5 cellular contexts compared by ENCODE assay signal in the genomic region with DNA sequence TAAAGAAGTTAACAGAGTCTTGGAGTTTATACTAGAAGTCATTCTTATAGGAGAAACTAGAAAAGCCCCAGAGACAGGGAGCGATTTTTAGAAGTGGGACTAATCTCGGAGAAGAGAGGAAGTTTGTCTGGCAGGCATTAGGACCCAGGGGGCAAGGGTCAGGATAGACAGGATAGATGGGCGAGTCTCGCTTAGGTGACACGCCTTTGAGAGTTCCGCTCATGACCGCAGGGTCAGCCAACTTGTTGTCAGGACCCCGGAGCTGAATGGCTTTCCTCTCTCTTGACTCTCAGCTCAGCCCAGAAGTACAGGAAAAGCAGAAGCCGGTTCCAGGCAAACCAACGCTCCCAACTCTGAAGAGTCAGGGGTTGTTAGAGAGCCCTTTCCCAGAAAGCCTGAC. TPM values are rescaled to one million over a fixed set of nuclear protein-coding genes. Genes with fewer than 3 reads are reported as not detected.
"Had no signal": no experiment of that assay in that cellular context is flagged by ENCODE, and none has a peak within 500 bp of the region (broad histone marks: within the 10 kb centered on the region; RNA-seq: fewer than 3 reads in every experiment).

No MANE protein-coding gene starts in this region.

RNA-seq across cellular contexts. Expression of a gene that starts 51.5 kb away (rescaled TPM):
- total RNA-seq: activated CD8-positive, alpha-beta T cell treated with anti-CD3 and anti-CD28 coated beads, Interleukin-2, amount 10 ng/mL, durations not matched to agents 7 days and 5 days; activated naive CD8-positive, alpha-beta T cell treated with anti-CD3 and anti-CD28 coated beads, Interleukin-2, amount 10 ng/mL, durations not matched to agents 7 days and 5 days; OCI-LY7; RPMI7951; T-helper 17 cell had no signal
